ENCODE assay signal across 18 cellular contexts in genomic region chr15:101264911-101265641, GRCh38. TPM values are rescaled to one million over a fixed set of nuclear protein-coding genes. Genes with fewer than 3 reads are reported as not detected.
DNase-seq lines count a peak whose midpoint lies in the region; ATAC-seq and TF ChIP-seq lines count a peak whose summit lies in the region.
"Had no signal": no experiment of that assay in that cellular context is flagged by ENCODE, and none has a peak within 500 bp of the region (broad histone marks: within the 10 kb centered on the region; RNA-seq: fewer than 3 reads in every experiment).

No MANE protein-coding gene starts in this region.

- no CpG with 5 or more reads among the region's 17 CpGs for WGBS in neuronal stem cell (ENCODE audit: extremely low coverage in 2 of 2, insufficient read length in 2 of 2, insufficient replicate concordance in 1 of 2), 2 donors

- no peaks in the 10 kb centered on the region for H3K4me1 ChIP-seq in neuronal stem cell (ENCODE audit: control insufficient read depth in 2 of 2, insufficient read depth in 1 of 2, low read depth in 1 of 2, low read length in 2 of 2)

- in situ Hi-C loops in GM13977 (cut with MboI; ENCODE audit: low pct_unique_long_range_greater_than_20kb, low sequenced_read_pairs, unreplicated experiment) = loop anchor here (25.0 kb wide), 2 partner anchors 353 to 653 kb away; partner anchors contain the start of genes ASB7, LINS1 and LRRK1

- H4K91ac ChIP-seq in neuronal stem cell (ENCODE audit: low read depth, low read length, poor library complexity) = no peak overlapping the region

- H3K79me1 ChIP-seq in neuronal stem cell (ENCODE audit: low read depth, low read length) = no peaks in the 10 kb centered on the region

- H3K4me3 ChIP-seq in neuronal stem cell (ENCODE audit: low read length in 2 of 2) = no peak overlapping the region
- H3K4me3 ChIP-seq: dorsolateral prefrontal cortex, heart left ventricle had no signal

- H3K9me3 ChIP-seq in neuronal stem cell (replicated peaks in 1 of 2; ENCODE audit: control insufficient read depth in 2 of 2, insufficient read depth in 1 of 2, low read depth in 1 of 2, low read length in 2 of 2) = no peaks in the 10 kb centered on the region
- H3K9me3 ChIP-seq: heart left ventricle, neutrophil had no signal

- H3K27ac ChIP-seq in neuronal stem cell (replicated peaks; ENCODE audit: low read length) = no peak overlapping the region
- H3K27ac ChIP-seq: neutrophil had no signal

- no peak overlapping the region for H3K4me2 ChIP-seq in neuronal stem cell (ENCODE audit: insufficient read depth, low read length, poor library complexity, severe bottlenecking)

- H3K9ac ChIP-seq in neuronal stem cell (ENCODE audit: low read depth, low read length, poor library complexity) = no peak overlapping the region

- H2AK5ac ChIP-seq in neuronal stem cell (ENCODE audit: low read depth, low read length) = no peak overlapping the region

- peak overlapping the region; percentile 62 for H3K23ac ChIP-seq in neuronal stem cell (ENCODE audit: low read depth, low read length, poor library complexity)

- H2BK120ac ChIP-seq in neuronal stem cell (ENCODE audit: low read depth, low read length) = no peak overlapping the region

- H2BK5ac ChIP-seq in neuronal stem cell (ENCODE audit: low read length) = no peak overlapping the region

- peak overlapping the region; percentile 95 for H4K8ac ChIP-seq in neuronal stem cell (ENCODE audit: low read depth, low read length)

- DNase-seq in GM13977 (ENCODE audit: low spot score) (peak; percentile 54), RPMI8226 (peak; percentile 34), neuronal stem cell (ENCODE audit: low spot score) (no peak)
- DNase-seq: activated CD4-positive, alpha-beta T cell treated with anti-CD3 and anti-CD28 coated beads, Interleukin-2, amount 10 ng/mL, durations not matched to agents 24 days and 14 days; dorsolateral prefrontal cortex; H7; heart left ventricle; NCI-H526; OCI-M1; retina; stimulated activated CD4-positive, alpha-beta T cell treated with anti-CD3 and anti-CD28 coated beads, Interleukin-1b, Interleukin-23, amount 100 ng/mL, for 48 hours had no signal

- H2BK12ac ChIP-seq in neuronal stem cell (ENCODE audit: low read length) = peak overlapping the region; percentile 17

- H3K27me3 ChIP-seq in neuronal stem cell (ENCODE audit: control insufficient read depth in 3 of 3, insufficient read depth in 3 of 3, low read depth in 1 of 3, low read length in 3 of 3) = no peaks in the 10 kb centered on the region
- H3K27me3 ChIP-seq: dorsolateral prefrontal cortex, heart left ventricle, neutrophil had no signal

- peak overlapping the region; percentile 62 for H3K18ac ChIP-seq in neuronal stem cell (ENCODE audit: low read length)

- H3K14ac ChIP-seq in neuronal stem cell (ENCODE audit: low read length) = no peak overlapping the region

- H3K36me3 ChIP-seq in neuronal stem cell (replicated peaks in 1 of 2; ENCODE audit: control insufficient read depth in 2 of 2, insufficient read depth in 2 of 2, low read length in 2 of 2) = peaks cover 0 to 20% of the 10 kb centered on the region in 2 donors

- H2BK15ac ChIP-seq in neuronal stem cell (ENCODE audit: low read length) = no peak overlapping the region

- no peak overlapping the region for H2AFZ ChIP-seq in neuronal stem cell (ENCODE audit: low read length)

- peak; percentile 53 for ATAC-seq in HG02759 (IDR thresholded peaks at IDR 0.05; ENCODE audit: unreplicated experiment)
- no peak for ATAC-seq in GM19467 (IDR thresholded peaks at IDR 0.05; ENCODE audit: unreplicated experiment)
- no peak for ATAC-seq in HG02763 (IDR thresholded peaks at IDR 0.05; ENCODE audit: unreplicated experiment)
- ATAC-seq in GM19397 (IDR thresholded peaks at IDR 0.05; ENCODE audit: unreplicated experiment) = no peak
- no peak for ATAC-seq in GM21786 (IDR thresholded peaks at IDR 0.05; ENCODE audit: unreplicated experiment)
- ATAC-seq: esophagus mucosa had no signal

- no peak overlapping the region for H3K4ac ChIP-seq in neuronal stem cell (ENCODE audit: low read length)

- no peak for TF ChIP-seq CTCF in GM13977 (IDR thresholded peaks at IDR 0.05; ENCODE audit: extremely low read depth, insufficient read depth, missing control alignments)

RNA-seq across cellular contexts. Expression of gene SELENOS, which starts 12.2 kb away (rescaled TPM):
- 27.7 TPM for polyA plus RNA-seq in neuronal stem cell (2013, experiment 1 of 2)
- 28.7 TPM for polyA plus RNA-seq in neuronal stem cell (2013, experiment 2 of 2)

RNA-seq across cellular contexts. Expression of gene CHSY1, which starts 13.2 kb away (rescaled TPM):
- polyA plus RNA-seq in neuronal stem cell (2013, experiment 1 of 2) = 21.2 TPM
- polyA plus RNA-seq in neuronal stem cell (2013, experiment 2 of 2) = 19.4 TPM

RNA-seq across cellular contexts. Expression of gene SNRPA1, which starts 30.0 kb away (rescaled TPM):
- polyA plus RNA-seq in neuronal stem cell (2013, experiment 1 of 2) = 125 TPM
- polyA plus RNA-seq in neuronal stem cell (2013, experiment 2 of 2) = 129 TPM
